ENCODE assay signal across 16 cellular contexts in the genomic region with DNA sequence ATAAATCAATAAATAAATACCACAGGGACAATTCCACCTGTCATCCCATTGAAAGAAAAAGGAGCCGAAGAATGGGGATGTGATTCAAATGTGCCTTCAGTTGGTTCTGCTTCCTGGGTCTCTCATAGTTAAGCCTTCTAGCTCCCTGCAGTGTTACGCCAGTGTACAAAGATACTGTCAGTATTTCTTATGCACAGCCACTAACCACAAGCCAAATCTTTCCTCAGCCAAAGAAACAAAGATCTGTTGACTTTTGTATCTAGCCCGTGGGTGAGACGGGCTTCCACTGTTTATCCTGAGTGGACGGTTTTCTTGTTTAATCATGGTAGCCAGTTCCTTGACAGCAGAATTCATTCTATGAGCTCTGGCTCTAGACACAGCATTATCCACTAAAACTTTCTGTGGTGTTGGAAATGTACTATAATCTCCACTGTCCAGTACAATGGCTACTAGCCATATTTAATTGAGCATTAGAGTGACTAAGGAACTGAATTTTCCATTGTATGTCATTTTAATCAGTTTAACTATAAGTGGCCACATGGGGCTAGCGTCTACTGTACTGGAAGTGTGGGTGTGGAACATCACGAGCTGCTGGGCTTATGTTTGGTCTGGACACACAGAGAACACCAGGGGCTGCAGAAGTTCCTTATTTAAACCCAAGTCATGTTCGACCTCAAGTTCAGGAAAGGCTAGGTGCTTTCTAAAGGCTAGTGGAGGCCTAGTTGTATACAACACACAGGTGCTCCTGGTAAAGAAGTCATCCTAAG. TPM values are rescaled to one million over a fixed set of nuclear protein-coding genes. Genes with fewer than 3 reads are reported as not detected.
A peak's percentile ranks its signal among the peaks of the same experiment; 100 is the strongest.
DNase-seq lines count a peak whose midpoint lies in the region; ATAC-seq and TF ChIP-seq lines count a peak whose summit lies in the region.
"Had no signal": no experiment of that assay in that cellular context is flagged by ENCODE, and none has a peak within 500 bp of the region (broad histone marks: within the 10 kb centered on the region; RNA-seq: fewer than 3 reads in every experiment).

No MANE protein-coding gene starts in this region.

- DNase-seq in NCI-H748 (lab: John Stamatoyannopoulos, UW; ENCODE audit: unreplicated experiment) (peak; percentile 16), NCI-H748 treated with DMSO at 0.1 percent for 48 hours (lab: John Stamatoyannopoulos, UW) (no peak), amniotic epithelial cell (ENCODE audit: low read depth) (peak; percentile 20), lower lobe of right lung (no peak), upper lobe of right lung (no peak), MCF 10A (ENCODE audit: unreplicated experiment) (no peak)
- no peak for DNase-seq in stimulated activated CD4-positive, alpha-beta T cell treated with anti-CD3 and anti-CD28 coated beads, Interleukin-2, amount 100 ng/mL, for 24 hours
- DNase-seq: H7, IMR-90, NCI-H1105, NCI-H1930, NCI-H2171, NCI-H510A treated with DMSO at 0.1 percent for 48 hours had no signal

- CTCF ChIA-PET in MCF 10A (lab: Yijun Ruan, JAX): interaction anchor here (0.7 to 1.1 kb wide), 3 partner anchors 10 to 136 kb away, joined by 3 to 5 read pairs (median 4); no protein-coding TSS in a partner anchor

- peaks cover 12% of the 10 kb centered on the region for H3K4me1 Mint-ChIP-seq in MCF 10A (ENCODE audit: insufficient read depth, unreplicated experiment)

- peaks cover 6% of the 10 kb centered on the region for H3K4me1 ChIP-seq in lower lobe of right lung
- no peaks in the 10 kb centered on the region for H3K4me1 ChIP-seq in upper lobe of right lung

- no peak overlapping the region for H3K4me3 Mint-ChIP-seq in MCF 10A (ENCODE audit: unreplicated experiment)

- H3K9me3 ChIP-seq in lower lobe of right lung (no peaks in the 10 kb centered on the region), upper lobe of right lung (no peaks in the 10 kb centered on the region)
- H3K9me3 ChIP-seq: BLaER1 treated with 17β-estradiol and CSF1 and Interleukin-3, amounts not matched to agents 10 nM and 100 nM had no signal

- BruUV-seq in MCF 10A (replicated peaks; lab: Mats Ljungman, UMichigan): no TSS peak

- POLR2A ChIA-PET in MCF 10A (lab: Yijun Ruan, JAX): interaction anchor here (0.6 kb wide), 1 partner anchor 626 kb away, joined by 4 read pairs; no protein-coding TSS in a partner anchor

- no peaks in the 10 kb centered on the region for H3K27me3 Mint-ChIP-seq in MCF 10A (ENCODE audit: insufficient read depth, unreplicated experiment)

- H3K9me3 Mint-ChIP-seq in MCF 10A (ENCODE audit: unreplicated experiment): no peaks in the 10 kb centered on the region

- H3K36me3 ChIP-seq in lower lobe of right lung (no peaks in the 10 kb centered on the region), upper lobe of right lung (no peaks in the 10 kb centered on the region)
- H3K36me3 ChIP-seq: BLaER1 treated with 17β-estradiol and CSF1 and Interleukin-3, amounts not matched to agents 10 nM and 100 nM had no signal

- intact Hi-C loops in lower lobe of right lung (cut with DNase I) (no loop called here), upper lobe of right lung (cut with DNase I) (no loop called here), MCF 10A (cut with micrococcal nuclease) (no loop called here)

- H3K36me3 Mint-ChIP-seq in MCF 10A (ENCODE audit: insufficient read depth, unreplicated experiment): no peaks in the 10 kb centered on the region

- H3K27me3 ChIP-seq in lower lobe of right lung (ENCODE audit: low read depth) (no peaks in the 10 kb centered on the region), upper lobe of right lung (no peaks in the 10 kb centered on the region)
- H3K27me3 ChIP-seq: BLaER1 treated with 17β-estradiol and CSF1 and Interleukin-3, amounts not matched to agents 10 nM and 100 nM had no signal

- H3K4me3 ChIP-seq in lower lobe of right lung (no peak overlapping the region), upper lobe of right lung (no peak overlapping the region)
- H3K4me3 ChIP-seq: BLaER1 treated with 17β-estradiol and CSF1 and Interleukin-3, amounts not matched to agents 10 nM and 100 nM had no signal

- ATAC-seq in lower lobe of right lung (peak; percentile 45 to 65), upper lobe of right lung (peak; percentile 76), GM18870 (IDR thresholded peaks at IDR 0.05; ENCODE audit: unreplicated experiment) (no peak)
- ATAC-seq: SK-N-SH treated with all-trans-retinoic acid at 6 μM for 48 hours had no signal

- no peak overlapping the region for H3K27ac Mint-ChIP-seq in MCF 10A (ENCODE audit: low read depth, unreplicated experiment)

- no peak overlapping the region for H3K27ac ChIP-seq in lower lobe of right lung
- H3K27ac ChIP-seq in upper lobe of right lung: peak overlapping the region; percentile 55
- H3K27ac ChIP-seq: BLaER1 treated with 17β-estradiol and CSF1 and Interleukin-3, amounts not matched to agents 10 nM and 100 nM had no signal

- TF ChIP-seq CTCF in lower lobe of right lung (IDR thresholded peaks at IDR 0.05) (no peak), upper lobe of right lung (IDR thresholded peaks at IDR 0.05) (no peak), MCF 10A (IDR thresholded peaks at IDR 0.05; ENCODE audit: unreplicated experiment) (no peak)

RNA-seq across cellular contexts. Expression of gene LGALSL, which starts 12.9 kb away (rescaled TPM):
- total RNA-seq in lower lobe of right lung (30.8 TPM), upper lobe of right lung (43.2 TPM), MCF 10A (2022) (11.4 and 13.5 TPM in 2 replicates)

RNA-seq across cellular contexts. Expression of gene AFTPH, which starts 57.2 kb away (rescaled TPM):
- total RNA-seq in lower lobe of right lung (42.6 TPM), upper lobe of right lung (40.2 TPM), MCF 10A (2022) (24.2 and 24.7 TPM in 2 replicates)

Comparison
In these comparisons a context has a peak if more than half of its experiments do, and no peak if none do; other contexts are left out.
1. DNase-seq: peak in NCI-H748 (single experiment) and amniotic epithelial cell (single experiment); none in NCI-H748 treated with DMSO at 0.1 percent for 48 hours (single experiment), lower lobe of right lung (single experiment), upper lobe of right lung (single experiment), MCF 10A (single experiment) and stimulated activated CD4-positive, alpha-beta T cell treated with anti-CD3 and anti-CD28 coated beads, Interleukin-2, amount 100 ng/mL, for 24 hours (0 of 2).